In the genomic region with DNA sequence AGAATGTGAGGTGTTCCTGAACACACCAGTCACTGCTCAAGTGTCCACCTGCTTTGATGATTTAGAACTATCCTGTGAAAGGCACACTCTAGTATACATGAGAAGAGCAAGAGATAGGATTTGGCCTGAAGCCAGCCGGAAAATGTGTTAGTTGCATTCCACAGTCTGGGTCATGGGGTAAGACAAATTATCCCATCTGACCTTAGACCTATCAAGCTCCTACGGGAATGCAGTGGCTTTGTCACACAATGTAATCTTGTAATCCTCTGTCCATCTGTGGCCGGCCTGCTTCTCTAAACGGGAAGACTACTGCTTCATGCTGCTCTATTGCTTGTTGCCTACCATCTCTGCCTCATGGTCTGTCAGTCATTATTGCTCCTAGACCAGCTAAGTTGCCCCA, we compare ENCODE assay signal across 25 cellular contexts.
DNase-seq lines count a peak whose midpoint lies in the region; ATAC-seq, FAIRE-seq and TF ChIP-seq lines count a peak whose summit lies in the region.
"Had no signal": no experiment of that assay in that cellular context is flagged by ENCODE, and none has a peak within 500 bp of the region (broad histone marks: within the 10 kb centered on the region; RNA-seq: fewer than 3 reads in every experiment).

No MANE protein-coding gene starts in this region.

- TF ChIP-seq RAD21 in K562 (CRISPR knock-in tag; conservative IDR thresholded peaks at IDR 0.05 in 1 of 2, IDR thresholded peaks at IDR 0.05 in 1 of 2) = no peak

- DNase-seq in left ventricle myocardium superior (no peak), right atrium auricular region (ENCODE audit: low spot score) (no peak), K562 (ENCODE audit: extremely low read depth in 1 of 4, low spot score in 3 of 4) (no peak), left kidney (ENCODE audit: low read depth, low spot score) (peak; percentile 49), small intestine (peak; percentile 28), PC-9 (no peak), OCI-LY7 (ENCODE audit: low spot score) (no peak)
- DNase-seq: activated CD4-positive, alpha-beta T cell treated with anti-CD3 and anti-CD28 coated beads, Interleukin-2, amount 50 U/mL, for 4 hours; activated gamma-delta T cell treated with Interleukin-2 at 50 U/mL for 16 hours; CD4-positive, CD25-positive, alpha-beta regulatory T cell; DMS53; H7; kidney glomerular epithelial cell; NCI-H1092 treated with DMSO at 0.1 percent for 48 hours; NCI-H2081 treated with DMSO at 0.1 percent for 48 hours; NCI-H510A treated with DMSO at 0.1 percent for 48 hours; PC-3; psoas muscle; stimulated activated CD4-positive, alpha-beta T cell treated with anti-CD3 and anti-CD28 coated beads, Interleukin-4, amount 100 ng/mL, for 1 hour; stimulated activated naive CD8-positive, alpha-beta T cell treated with anti-CD3 and anti-CD28 coated beads, Interleukin-15, amount 100 ng/mL, for 72 hours; T-helper 2 cell had no signal

- no peak overlapping the region for H3K9ac ChIP-seq in K562 (ENCODE audit: insufficient read depth in 1 of 2, low read depth in 2 of 2, low read length in 2 of 2)

- no peaks in the 10 kb centered on the region for H3F3A ChIP-seq in PC-9 (ENCODE audit: insufficient read depth, low read depth)

- H3K27ac ChIP-seq in right atrium auricular region (no peak overlapping the region), K562 (ENCODE audit: extremely low read depth, low read depth, low read length) (no peak overlapping the region), small intestine (ENCODE audit: low read depth in 1 of 2, low read length in 1 of 2) (no peak overlapping the region), PC-9 (no peak overlapping the region), OCI-LY7 (ENCODE audit: low read depth, low read length, poor library complexity, severe bottlenecking) (no peak overlapping the region)
- H3K27ac ChIP-seq: gastroesophageal sphincter, psoas muscle, tibial nerve, VCaP had no signal

- no TSS peak for BruUV-seq in K562 (replicated peaks; lab: Mats Ljungman, UMichigan)
- BruUV-seq in PC-9 (replicated peaks; lab: Mats Ljungman, UMichigan) = no TSS peak
- no TSS peak for BruUV-seq in OCI-LY7 (replicated peaks; lab: Mats Ljungman, UMichigan)

- H3K4me3 ChIP-seq in right atrium auricular region (no peak overlapping the region), K562 (no peak overlapping the region), small intestine (ENCODE audit: low read depth in 1 of 2, low read length in 2 of 2) (no peak overlapping the region), PC-9 (no peak overlapping the region), OCI-LY7 (ENCODE audit: low read depth, low read length, poor library complexity, severe bottlenecking) (no peak overlapping the region)
- H3K4me3 ChIP-seq: gastroesophageal sphincter, psoas muscle, tibial nerve had no signal

- peaks cover 0 to 13% of the 10 kb centered on the region in 2 donors for H3K4me1 ChIP-seq in right atrium auricular region
- H3K4me1 ChIP-seq in K562 (replicated peaks in 1 of 2; ENCODE audit: control insufficient read depth in 2 of 2, insufficient read depth in 2 of 2, low read length in 2 of 2) = no peaks in the 10 kb centered on the region
- no peaks in the 10 kb centered on the region for H3K4me1 ChIP-seq in small intestine (ENCODE audit: control insufficient read depth in 2 of 2, insufficient read depth in 1 of 2, low read depth in 1 of 2, low read length in 1 of 2)
- H3K4me1 ChIP-seq in PC-9 (replicated peaks; ENCODE audit: insufficient read depth) = peaks cover 2% of the 10 kb centered on the region; the same call in 1 of the 2 replicates
- no peaks in the 10 kb centered on the region for H3K4me1 ChIP-seq in OCI-LY7 (ENCODE audit: insufficient read depth, low read length, poor library complexity, severe bottlenecking)
- H3K4me1 ChIP-seq: gastroesophageal sphincter, psoas muscle had no signal

- no peaks in the 10 kb centered on the region for H3K9me2 ChIP-seq in PC-9 (ENCODE audit: insufficient read depth)
- no peaks in the 10 kb centered on the region for H3K9me2 ChIP-seq in OCI-LY7 (ENCODE audit: insufficient read depth, low read length)

- intact Hi-C loops in left ventricle myocardium superior (cut with micrococcal nuclease) = no loop called here
- intact Hi-C loops in K562 (cut with micrococcal nuclease) = no loop called here
- intact Hi-C loops in PC-9 (cut with micrococcal nuclease; ENCODE audit: unreplicated experiment) = no loop called here
- intact Hi-C loops in OCI-LY7 (cut with micrococcal nuclease; ENCODE audit: unreplicated experiment) = no loop called here

- H3K36me3 ChIP-seq in right atrium auricular region (no peaks in the 10 kb centered on the region), K562 (ENCODE audit: control insufficient read depth, insufficient read depth, low read length) (no peaks in the 10 kb centered on the region), small intestine (ENCODE audit: control insufficient read depth in 2 of 2, insufficient read depth in 2 of 2, low read length in 2 of 2) (no peaks in the 10 kb centered on the region), PC-9 (ENCODE audit: low read depth) (no peaks in the 10 kb centered on the region), OCI-LY7 (ENCODE audit: insufficient read depth, low read length) (no peaks in the 10 kb centered on the region)
- H3K36me3 ChIP-seq: gastroesophageal sphincter, tibial nerve had no signal

- no peak for TF ChIP-seq CTCF in right atrium auricular region (IDR thresholded peaks at IDR 0.05)
- no peak for TF ChIP-seq CTCF in K562 (IDR thresholded peaks at IDR 0.05 in 2 of 3, conservative IDR thresholded peaks at IDR 0.05 in 1 of 3; ENCODE audit: insufficient read depth in 2 of 3, low read depth in 1 of 3, low read length in 3 of 3)
- TF ChIP-seq CTCF in PC-9 (conservative IDR thresholded peaks at IDR 0.05) = no peak
- TF ChIP-seq CTCF in OCI-LY7 (conservative IDR thresholded peaks at IDR 0.05; ENCODE audit: low read length) = no peak

- H2AFZ ChIP-seq in K562 (ENCODE audit: low read depth, low read length) (no peak overlapping the region), PC-9 (no peak overlapping the region), OCI-LY7 (ENCODE audit: low read length) (no peak overlapping the region)

- no peaks in the 10 kb centered on the region for H3K27me3 ChIP-seq in right atrium auricular region
- H3K27me3 ChIP-seq in K562 (ENCODE audit: control insufficient read depth in 2 of 2, insufficient read depth in 2 of 2, low read length in 2 of 2) = peaks cover 2 to 5% of the 10 kb centered on the region in 2 experiments; a peak in 3 of 5 replicates
- no peaks in the 10 kb centered on the region for H3K27me3 ChIP-seq in small intestine (ENCODE audit: control insufficient read depth in 2 of 2, insufficient read depth in 2 of 2, low read length in 2 of 2)
- no peaks in the 10 kb centered on the region for H3K27me3 ChIP-seq in PC-9 (ENCODE audit: insufficient read depth, low read depth)
- H3K27me3 ChIP-seq: gastroesophageal sphincter, tibial nerve had no signal

- ATAC-seq in left ventricle myocardium superior = peak; percentile 19
- ATAC-seq in K562 = no peak
- ATAC-seq in GM18517 (IDR thresholded peaks at IDR 0.05; ENCODE audit: unreplicated experiment) = no peak
- ATAC-seq: gastroesophageal sphincter; PC-3; psoas muscle; stimulated activated naive CD8-positive, alpha-beta T cell treated with anti-CD3 and anti-CD28 coated beads, Interleukin-15, amount 100 ng/mL, for 72 hours had no signal

- 0% methylated on average over 4 of the region's 4 CpGs for WGBS in K562 (ENCODE audit: insufficient coverage, low coverage, missing lambda C conversion rate)
- 50 to 62% (median 58%) methylated on average over 4 of the region's 4 CpGs for WGBS in small intestine, 3 donors

- no peaks in the 10 kb centered on the region for H3K79me2 ChIP-seq in K562 (ENCODE audit: control insufficient read depth, insufficient read depth, low read length)
- no peaks in the 10 kb centered on the region for H3K79me2 ChIP-seq in PC-9 (ENCODE audit: low read depth)
- no peaks in the 10 kb centered on the region for H3K79me2 ChIP-seq in OCI-LY7 (ENCODE audit: insufficient read depth, low read depth, low read length)

- no peak for FAIRE-seq in K562 (lab: Jason Lieb, UNC)
- FAIRE-seq in small intestine (lab: Jason Lieb, UNC) = no peak

- no peak for TF ChIP-seq POLR2A in K562 (conservative IDR thresholded peaks at IDR 0.05)

- POLR2A ChIA-PET in K562 (lab: Yijun Ruan, JAX) = interaction anchor here (0.7 kb wide), 1 partner anchor 77 kb away, joined by 3 read pairs; no protein-coding TSS in a partner anchor
- POLR2A ChIA-PET in PC-9 (lab: Charles Lee; ENCODE audit: unreplicated experiment) = no interaction called here
- POLR2A ChIA-PET in OCI-LY7 (lab: Charles Lee) = no interaction called here

- H3K9me3 ChIP-seq in right atrium auricular region (no peaks in the 10 kb centered on the region), K562 (replicated peaks; ENCODE audit: control insufficient read depth, insufficient read depth, low read depth, low read length) (no peaks in the 10 kb centered on the region), small intestine (ENCODE audit: control insufficient read depth, low read depth) (no peaks in the 10 kb centered on the region), PC-9 (ENCODE audit: insufficient read depth, low read depth) (no peaks in the 10 kb centered on the region), OCI-LY7 (ENCODE audit: low read length) (no peaks in the 10 kb centered on the region)
- H3K9me3 ChIP-seq: gastroesophageal sphincter, psoas muscle, tibial nerve had no signal

- no peak for TF ChIP-seq EP300 in K562 (IDR thresholded peaks at IDR 0.05; ENCODE audit: low read length)

- CTCF ChIA-PET in K562 (lab: Yijun Ruan, JAX; ENCODE audit: low intra/inter-chr PET ratio) (no interaction called here), PC-9 (lab: Charles Lee) (no interaction called here), OCI-LY7 (lab: Charles Lee; ENCODE audit: unreplicated experiment) (no interaction called here)

- H3K4me2 ChIP-seq in K562 (ENCODE audit: insufficient read depth, low read length) (no peak overlapping the region), PC-9 (no peak overlapping the region), OCI-LY7 (ENCODE audit: low read length) (no peak overlapping the region)

- H4K20me1 ChIP-seq in K562 (replicated peaks; ENCODE audit: control insufficient read depth, insufficient read depth, low read length) (no peaks in the 10 kb centered on the region), PC-9 (ENCODE audit: insufficient read depth) (no peaks in the 10 kb centered on the region), OCI-LY7 (ENCODE audit: insufficient read depth, low read length) (no peaks in the 10 kb centered on the region)

- in situ Hi-C loops in K562 (cut with MboI) = no loop called here

- no peaks in the 10 kb centered on the region for H3K9me1 ChIP-seq in K562 (ENCODE audit: control insufficient read depth, insufficient read depth, low read length)

TF ChIP-seq in K562, 482 proteins besides CTCF, POLR2A, EP300 and RAD21:
- TF ChIP-seq NFIC (IDR thresholded peaks at IDR 0.05) = peak; percentile 28; the same call in 1 of the 2 replicates
- no peak for TF ChIP-seq RBFOX2 (IDR thresholded peaks at IDR 0.05; ENCODE audit: low read depth, low read length)

Comparison
In these comparisons a context has a peak if more than half of its experiments do, and no peak if none do; other contexts are left out.
1. DNase-seq: peak in left kidney (single experiment) and small intestine (single experiment); none in left ventricle myocardium superior (single experiment), right atrium auricular region (single experiment), K562 (0 of 4), PC-9 (0 of 2) and OCI-LY7 (single experiment).